1 cellular context compared by ENCODE assay signal in genomic region chr16:30896203-30896889, GRCh38.
TF ChIP-seq lines count a peak whose summit lies in the region.

CTF1 (plus strand) TSS chr16:30896614; CDS start chr16:30896644, 30 bp downstream.

TF ChIP-seq in K562, 482 proteins besides CTCF, POLR2A, EP300 and RAD21 (continues in another document):
- TF ChIP-seq MBD1 (CRISPR knock-in tag; IDR thresholded peaks at IDR 0.05) (no peak), NEUROD1 (IDR thresholded peaks at IDR 0.05; ENCODE audit: borderline replicate concordance, low read depth, low read length, partially characterized antibody) (peak; percentile 46), MAZ (CRISPR knock-in tag; conservative IDR thresholded peaks at IDR 0.05 in 1 of 2, IDR thresholded peaks at IDR 0.05 in 1 of 2) (peak in 1 of 2 experiments; percentile 56; a peak in 3 of 4 replicates), RBBP5 (IDR thresholded peaks at IDR 0.05; ENCODE audit: borderline replicate concordance, insufficient read depth, low read length, poor library complexity, severe bottlenecking) (peak; percentile 67), ATF7 (IDR thresholded peaks at IDR 0.05) (peak; percentile 23; the same call in 1 of the 2 replicates), ZNF23 (CRISPR knock-in tag; IDR thresholded peaks at IDR 0.05) (no peak), RB1 (IDR thresholded peaks at IDR 0.05; ENCODE audit: low read depth) (peak; percentile 16; the same call in 1 of the 2 replicates), GABPB2 (CRISPR knock-in tag; conservative IDR thresholded peaks at IDR 0.05) (no peak), AFF4 (CRISPR knock-in tag; IDR thresholded peaks at IDR 0.05) (peak; percentile 41; the same call in 1 of the 2 replicates), MED1 (CRISPR knock-in tag; IDR thresholded peaks at IDR 0.05; ENCODE audit: borderline replicate concordance) (no peak), CCNT2 (IDR thresholded peaks at IDR 0.05; ENCODE audit: borderline replicate concordance, extremely low read depth, insufficient read length, low read depth, low read length) (peak; percentile 45), KDM5B (IDR thresholded peaks at IDR 0.05; ENCODE audit: insufficient replicate concordance, low read depth, low read length) (peak; percentile 64), HMGN3 (IDR thresholded peaks at IDR 0.05; ENCODE audit: borderline replicate concordance, extremely low read depth, insufficient read length, low read depth, low read length) (peak; percentile 74), ZNF507 (tag; conservative IDR thresholded peaks at IDR 0.05) (no peak), ARID1B (IDR thresholded peaks at IDR 0.05) (peak; percentile 46), PCBP2 (IDR thresholded peaks at IDR 0.05; ENCODE audit: low read depth, low read length, poor library complexity, severe bottlenecking) (no peak), SMC3 (conservative IDR thresholded peaks at IDR 0.05; ENCODE audit: insufficient read depth, low read depth, low read length) (0 out of 2 replicates have a peak, but pooled peaks have one; percentile 7), NFRKB (IDR thresholded peaks at IDR 0.05; ENCODE audit: low read depth) (peak; percentile 64), HLTF (IDR thresholded peaks at IDR 0.05) (no peak), TARDBP (IDR thresholded peaks at IDR 0.05) (peak; percentile 63; the same call in 1 of the 2 replicates), GATAD2B (IDR thresholded peaks at IDR 0.05; ENCODE audit: borderline replicate concordance) (peak; percentile 40; the same call in 1 of the 2 replicates), ZFX (CRISPR knock-in tag; IDR thresholded peaks at IDR 0.05) (peak; percentile 93), SNAPC5 (CRISPR knock-in tag; IDR thresholded peaks at IDR 0.05) (no peak), SRSF1 (IDR thresholded peaks at IDR 0.05; ENCODE audit: low read depth, low read length) (no peak), NR2C1 (IDR thresholded peaks at IDR 0.05) (peak; percentile 35; the same call in 1 of the 2 replicates), NR2C1 (tag; IDR thresholded peaks at IDR 0.05) (peak; percentile 32; the same call in 1 of the 2 replicates), E2F5 (CRISPR knock-in tag; IDR thresholded peaks at IDR 0.05) (0 out of 2 replicates have a peak, but pooled peaks have one; percentile 36), MBD2 (IDR thresholded peaks at IDR 0.05; ENCODE audit: borderline replicate concordance, low read depth) (peak; percentile 37; the same call in 1 of the 2 replicates), LCOR (CRISPR knock-in tag; IDR thresholded peaks at IDR 0.05) (peak; percentile 65), UBTF (IDR thresholded peaks at IDR 0.05; ENCODE audit: borderline replicate concordance in 1 of 2, low read depth in 2 of 2, low read length in 2 of 2) (0 out of 4 replicates have a peak, but pooled peaks of 1 of the 2 experiments have one; percentile 31), MNT (conservative IDR thresholded peaks at IDR 0.05) (peak; percentile 8 to 60; a peak in 2 of 4 replicates), GMEB1 (CRISPR knock-in tag; IDR thresholded peaks at IDR 0.05) (no peak), FIP1L1 (IDR thresholded peaks at IDR 0.05; ENCODE audit: low read depth, low read length, poor library complexity, severe bottlenecking) (peak; percentile 51), MTA3 (IDR thresholded peaks at IDR 0.05; ENCODE audit: borderline replicate concordance) (peak; percentile 61; the same call in 1 of the 2 replicates), SMARCC2 (IDR thresholded peaks at IDR 0.05; ENCODE audit: low read depth) (no peak), POLR2G (IDR thresholded peaks at IDR 0.05; ENCODE audit: low read depth, low read length) (peak; percentile 87), CREM (IDR thresholded peaks at IDR 0.05; ENCODE audit: low read depth) (0 out of 2 replicates have a peak, but pooled peaks have one; percentile 58), PRDM10 (IDR thresholded peaks at IDR 0.05; ENCODE audit: partially characterized antibody) (peak; percentile 54), ELF2 (CRISPR knock-in tag; IDR thresholded peaks at IDR 0.05) (no peak), FOXJ2 (tag; IDR thresholded peaks at IDR 0.05) (0 out of 2 replicates have a peak, but pooled peaks have one; percentile 3), MEIS2 (IDR thresholded peaks at IDR 0.05; ENCODE audit: partially characterized antibody) (peak; percentile 15), ZNF740 (CRISPR knock-in tag; IDR thresholded peaks at IDR 0.05) (peak; percentile 69; the same call in 1 of the 2 replicates), ZNF740 (tag; IDR thresholded peaks at IDR 0.05) (peak in 1 of 2 experiments; percentile 53; a peak in 1 of 4 replicates), LEF1 (IDR thresholded peaks at IDR 0.05) (peak; percentile 18; the same call in 1 of the 2 replicates), RCOR1 (IDR thresholded peaks at IDR 0.05; ENCODE audit: borderline replicate concordance in 1 of 2, low read depth in 2 of 2, low read length in 2 of 2) (no peak), NCOA1 (IDR thresholded peaks at IDR 0.05; ENCODE audit: low read depth) (0 out of 2 replicates have a peak, but pooled peaks have one; percentile 32), ESRRA (IDR thresholded peaks at IDR 0.05; ENCODE audit: borderline replicate concordance, low read depth) (peak; percentile 10; the same call in 1 of the 2 replicates), CBX2 (IDR thresholded peaks at IDR 0.05; ENCODE audit: insufficient read depth, low read length, poor library complexity, severe bottlenecking) (no peak), RUNX1 (IDR thresholded peaks at IDR 0.05; ENCODE audit: low read depth) (peak; percentile 63; the same call in 1 of the 2 replicates)
